ENCODE assay signal across 10 cellular contexts in genomic region chr5:111243353-111243752, GRCh38.
"Had no signal": no experiment of that assay in that cellular context is flagged by ENCODE, and none has a peak within 500 bp of the region (broad histone marks: within the 10 kb centered on the region; RNA-seq: fewer than 3 reads in every experiment).

No MANE protein-coding gene starts in this region.

- DNase-seq: activated CD4-positive, CD25-positive, alpha-beta regulatory T cell; activated CD8-positive, alpha-beta memory T cell treated with anti-CD3 and anti-CD28 coated beads, Interleukin-2, amount 10 ng/mL, durations not matched to agents 7 days and 5 days; activated gamma-delta T cell; activated T-cell treated with anti-CD3 and anti-CD28 coated beads, Interleukin-2, amount 50 U/mL, for 48 hours; amniotic stem cell; midbrain; sigmoid colon; spleen had no signal

- H3K27ac Mint-ChIP-seq: activated CD8-positive, alpha-beta memory T cell treated with anti-CD3 and anti-CD28 coated beads, Interleukin-2, amount 10 ng/mL, durations not matched to agents 7 days and 5 days had no signal

- H3K4me3 Mint-ChIP-seq: activated CD8-positive, alpha-beta memory T cell treated with anti-CD3 and anti-CD28 coated beads, Interleukin-2, amount 10 ng/mL, durations not matched to agents 7 days and 5 days had no signal

- H3K27me3 Mint-ChIP-seq: activated CD8-positive, alpha-beta memory T cell treated with anti-CD3 and anti-CD28 coated beads, Interleukin-2, amount 10 ng/mL, durations not matched to agents 7 days and 5 days had no signal

- H3K27ac ChIP-seq: parathyroid adenoma, sigmoid colon, spleen, thoracic aorta had no signal

- H3K4me1 ChIP-seq: parathyroid adenoma, sigmoid colon had no signal

- H3K36me3 ChIP-seq: sigmoid colon, spleen, thoracic aorta had no signal

- H3K4me3 ChIP-seq: sigmoid colon, spleen, thoracic aorta had no signal

- ATAC-seq: activated CD8-positive, alpha-beta memory T cell treated with anti-CD3 and anti-CD28 coated beads, Interleukin-2, amount 10 ng/mL, durations not matched to agents 7 days and 5 days had no signal

- H3K9me3 ChIP-seq: sigmoid colon, spleen, thoracic aorta had no signal

- H3K27me3 ChIP-seq: sigmoid colon, spleen had no signal
